In genomic region chr9:132912131-132912530, GRCh38 we compare ENCODE assay signal across 35 cellular contexts. TPM values are rescaled to one million over a fixed set of nuclear protein-coding genes. Genes with fewer than 3 reads are reported as not detected.
"Had no signal": no experiment of that assay in that cellular context is flagged by ENCODE, and none has a peak within 500 bp of the region (broad histone marks: within the 10 kb centered on the region; RNA-seq: fewer than 3 reads in every experiment).

No MANE protein-coding gene starts in this region.

- H3K9me3 ChIP-seq: MG63 had no signal

- DNase-seq: Karpas-422, Kasumi-1, MG63, MM.1S, MV-4-11, NCI-H1048, NCI-H1092, NCI-H1092 treated with DMSO at 0.1 percent for 48 hours, NCI-H1105, NCI-H1105 treated with DMSO at 0.1 percent for 48 hours, NCI-H1417, NCI-H1417 treated with DMSO at 0.1 percent for 48 hours, NCI-H1436, NCI-H1436 treated with DMSO at 0.1 percent for 48 hours, NCI-H146, NCI-H1694, NCI-H1694 treated with DMSO at 0.1 percent for 48 hours, NCI-H187, NCI-H187 treated with DMSO at 0.1 percent for 48 hours, NCI-H1930, NCI-H2029, NCI-H2029 treated with DMSO at 0.1 percent for 48 hours, NCI-H2081, NCI-H2081 treated with DMSO at 0.1 percent for 48 hours, NCI-H2107, NCI-H2171, NCI-H2171 treated with DMSO at 0.1 percent for 48 hours, NCI-H2227 treated with DMSO at 0.1 percent for 48 hours, NCI-H226, NCI-H345, NCI-H446, NCI-H446 treated with DMSO at 0.1 percent for 48 hours, NCI-H510A, NCI-H510A treated with DMSO at 0.1 percent for 48 hours had no signal

- H3K27me3 ChIP-seq: MG63 had no signal

- H3K4me3 ChIP-seq: MG63 had no signal

RNA-seq across cellular contexts. Expression of gene AK8, which starts 34.0 kb away (rescaled TPM):
- total RNA-seq: LHCN-M2 had no signal
